In the genomic region with DNA sequence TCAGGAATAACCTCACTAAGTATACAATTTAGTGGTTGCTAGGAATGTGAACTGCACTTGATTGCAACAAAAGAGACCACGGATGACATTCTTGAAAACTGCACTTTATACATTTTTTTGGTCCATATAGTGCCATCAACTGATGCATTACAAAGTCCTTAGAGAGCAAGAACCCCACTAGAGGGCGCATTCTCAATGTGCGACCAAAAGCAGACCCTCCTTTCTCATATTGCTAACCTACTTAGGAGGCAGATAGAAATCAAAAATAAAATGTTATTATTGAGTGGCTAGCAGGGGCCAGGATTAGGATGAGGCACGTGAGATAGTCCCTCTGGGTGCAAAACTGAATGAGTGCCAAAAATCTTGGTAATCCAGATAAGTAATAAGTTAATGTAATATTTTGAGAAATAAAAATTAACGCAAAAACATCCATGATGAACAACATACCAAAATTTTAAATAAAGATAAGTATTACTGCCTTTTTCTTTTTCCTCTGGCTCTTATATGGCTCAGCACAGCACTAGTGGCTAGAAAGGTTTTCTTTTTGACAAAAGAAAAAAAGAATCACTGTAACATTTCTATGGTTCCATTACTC, we compare ENCODE assay signal across 1 cellular context.
TF ChIP-seq lines count a peak whose summit lies in the region.

No MANE protein-coding gene starts in this region.

TF ChIP-seq in GM23338, 12 proteins besides CTCF, POLR2A, EP300 and RAD21 (continued from another document):
- TF ChIP-seq, protein P1, sequence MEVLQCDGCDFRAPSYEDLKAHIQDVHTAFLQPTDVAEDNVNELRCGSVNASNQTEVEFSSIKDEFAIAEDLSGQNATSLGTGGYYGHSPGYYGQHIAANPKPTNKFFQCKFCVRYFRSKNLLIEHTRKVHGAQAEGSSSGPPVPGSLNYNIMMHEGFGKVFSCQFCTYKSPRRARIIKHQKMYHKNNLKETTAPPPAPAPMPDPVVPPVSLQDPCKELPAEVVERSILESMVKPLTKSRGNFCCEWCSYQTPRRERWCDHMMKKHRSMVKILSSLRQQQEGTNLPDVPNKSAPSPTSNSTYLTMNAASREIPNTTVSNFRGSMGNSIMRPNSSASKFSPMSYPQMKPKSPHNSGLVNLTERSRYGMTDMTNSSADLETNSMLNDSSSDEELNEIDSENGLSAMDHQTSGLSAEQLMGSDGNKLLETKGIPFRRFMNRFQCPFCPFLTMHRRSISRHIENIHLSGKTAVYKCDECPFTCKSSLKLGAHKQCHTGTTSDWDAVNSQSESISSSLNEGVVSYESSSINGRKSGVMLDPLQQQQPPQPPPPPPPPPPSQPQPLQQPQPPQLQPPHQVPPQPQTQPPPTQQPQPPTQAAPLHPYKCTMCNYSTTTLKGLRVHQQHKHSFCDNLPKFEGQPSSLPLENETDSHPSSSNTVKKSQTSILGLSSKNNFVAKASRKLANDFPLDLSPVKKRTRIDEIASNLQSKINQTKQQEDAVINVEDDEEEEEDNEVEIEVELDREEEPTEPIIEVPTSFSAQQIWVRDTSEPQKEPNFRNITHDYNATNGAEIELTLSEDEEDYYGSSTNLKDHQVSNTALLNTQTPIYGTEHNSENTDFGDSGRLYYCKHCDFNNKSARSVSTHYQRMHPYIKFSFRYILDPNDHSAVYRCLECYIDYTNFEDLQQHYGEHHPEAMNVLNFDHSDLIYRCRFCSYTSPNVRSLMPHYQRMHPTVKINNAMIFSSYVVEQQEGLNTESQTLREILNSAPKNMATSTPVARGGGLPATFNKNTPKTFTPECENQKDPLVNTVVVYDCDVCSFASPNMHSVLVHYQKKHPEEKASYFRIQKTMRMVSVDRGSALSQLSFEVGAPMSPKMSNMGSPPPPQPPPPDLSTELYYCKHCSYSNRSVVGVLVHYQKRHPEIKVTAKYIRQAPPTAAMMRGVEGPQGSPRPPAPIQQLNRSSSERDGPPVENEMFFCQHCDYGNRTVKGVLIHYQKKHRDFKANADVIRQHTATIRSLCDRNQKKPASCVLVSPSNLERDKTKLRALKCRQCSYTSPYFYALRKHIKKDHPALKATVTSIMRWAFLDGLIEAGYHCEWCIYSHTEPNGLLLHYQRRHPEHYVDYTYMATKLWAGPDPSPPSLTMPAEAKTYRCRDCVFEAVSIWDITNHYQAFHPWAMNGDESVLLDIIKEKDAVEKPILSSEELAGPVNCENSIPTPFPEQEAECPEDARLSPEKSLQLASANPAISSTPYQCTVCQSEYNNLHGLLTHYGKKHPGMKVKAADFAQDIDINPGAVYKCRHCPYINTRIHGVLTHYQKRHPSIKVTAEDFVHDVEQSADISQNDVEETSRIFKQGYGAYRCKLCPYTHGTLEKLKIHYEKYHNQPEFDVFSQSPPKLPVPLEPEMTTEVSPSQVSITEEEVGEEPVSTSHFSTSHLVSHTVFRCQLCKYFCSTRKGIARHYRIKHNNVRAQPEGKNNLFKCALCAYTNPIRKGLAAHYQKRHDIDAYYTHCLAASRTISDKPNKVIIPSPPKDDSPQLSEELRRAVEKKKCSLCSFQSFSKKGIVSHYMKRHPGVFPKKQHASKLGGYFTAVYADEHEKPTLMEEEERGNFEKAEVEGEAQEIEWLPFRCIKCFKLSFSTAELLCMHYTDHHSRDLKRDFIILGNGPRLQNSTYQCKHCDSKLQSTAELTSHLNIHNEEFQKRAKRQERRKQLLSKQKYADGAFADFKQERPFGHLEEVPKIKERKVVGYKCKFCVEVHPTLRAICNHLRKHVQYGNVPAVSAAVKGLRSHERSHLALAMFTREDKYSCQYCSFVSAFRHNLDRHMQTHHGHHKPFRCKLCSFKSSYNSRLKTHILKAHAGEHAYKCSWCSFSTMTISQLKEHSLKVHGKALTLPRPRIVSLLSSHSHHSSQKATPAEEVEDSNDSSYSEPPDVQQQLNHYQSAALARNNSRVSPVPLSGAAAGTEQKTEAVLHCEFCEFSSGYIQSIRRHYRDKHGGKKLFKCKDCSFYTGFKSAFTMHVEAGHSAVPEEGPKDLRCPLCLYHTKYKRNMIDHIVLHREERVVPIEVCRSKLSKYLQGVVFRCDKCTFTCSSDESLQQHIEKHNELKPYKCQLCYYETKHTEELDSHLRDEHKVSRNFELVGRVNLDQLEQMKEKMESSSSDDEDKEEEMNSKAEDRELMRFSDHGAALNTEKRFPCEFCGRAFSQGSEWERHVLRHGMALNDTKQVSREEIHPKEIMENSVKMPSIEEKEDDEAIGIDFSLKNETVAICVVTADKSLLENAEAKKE (CRISPR knock-in tag; IDR thresholded peaks at IDR 0.05), result no peak
- TF ChIP-seq STAT1 (IDR thresholded peaks at IDR 0.05; ENCODE audit: unreplicated experiment), result no peak
TF ChIP-seq in GM23338: peak in this region for 0.
